Comparison of ENCODE assay signal across 9 cellular contexts in genomic region chr17:58504826-58505351, GRCh38.
DNase-seq lines count a peak whose midpoint lies in the region; ATAC-seq lines count a peak whose summit lies in the region.
"Had no signal": no experiment of that assay in that cellular context is flagged by ENCODE, and none has a peak within 500 bp of the region (broad histone marks: within the 10 kb centered on the region; RNA-seq: fewer than 3 reads in every experiment).

No MANE protein-coding gene starts in this region.

- DNase-seq in islet precursor cell = peak; percentile 46
- DNase-seq in HUDEP-2 (lab: John Stamatoyannopoulos, UW; ENCODE audit: unreplicated experiment in 76 of 76) = no peak
- no peak for DNase-seq in LoVo (ENCODE audit: low spot score)
- DNase-seq in NCI-H446 (lab: John Stamatoyannopoulos, UW) = no peak
- no peak for DNase-seq in T-helper 2 cell
- DNase-seq: small intestine had no signal

- ATAC-seq in GM18511 (IDR thresholded peaks at IDR 0.05; ENCODE audit: unreplicated experiment) = peak; percentile 97
- ATAC-seq in GM21576 (IDR thresholded peaks at IDR 0.05; ENCODE audit: unreplicated experiment) = peak; percentile 74
- ATAC-seq in HG03521 (IDR thresholded peaks at IDR 0.05; ENCODE audit: unreplicated experiment) = peak; percentile 86
